Comparison of ENCODE assay signal across 18 cellular contexts in the genomic region with DNA sequence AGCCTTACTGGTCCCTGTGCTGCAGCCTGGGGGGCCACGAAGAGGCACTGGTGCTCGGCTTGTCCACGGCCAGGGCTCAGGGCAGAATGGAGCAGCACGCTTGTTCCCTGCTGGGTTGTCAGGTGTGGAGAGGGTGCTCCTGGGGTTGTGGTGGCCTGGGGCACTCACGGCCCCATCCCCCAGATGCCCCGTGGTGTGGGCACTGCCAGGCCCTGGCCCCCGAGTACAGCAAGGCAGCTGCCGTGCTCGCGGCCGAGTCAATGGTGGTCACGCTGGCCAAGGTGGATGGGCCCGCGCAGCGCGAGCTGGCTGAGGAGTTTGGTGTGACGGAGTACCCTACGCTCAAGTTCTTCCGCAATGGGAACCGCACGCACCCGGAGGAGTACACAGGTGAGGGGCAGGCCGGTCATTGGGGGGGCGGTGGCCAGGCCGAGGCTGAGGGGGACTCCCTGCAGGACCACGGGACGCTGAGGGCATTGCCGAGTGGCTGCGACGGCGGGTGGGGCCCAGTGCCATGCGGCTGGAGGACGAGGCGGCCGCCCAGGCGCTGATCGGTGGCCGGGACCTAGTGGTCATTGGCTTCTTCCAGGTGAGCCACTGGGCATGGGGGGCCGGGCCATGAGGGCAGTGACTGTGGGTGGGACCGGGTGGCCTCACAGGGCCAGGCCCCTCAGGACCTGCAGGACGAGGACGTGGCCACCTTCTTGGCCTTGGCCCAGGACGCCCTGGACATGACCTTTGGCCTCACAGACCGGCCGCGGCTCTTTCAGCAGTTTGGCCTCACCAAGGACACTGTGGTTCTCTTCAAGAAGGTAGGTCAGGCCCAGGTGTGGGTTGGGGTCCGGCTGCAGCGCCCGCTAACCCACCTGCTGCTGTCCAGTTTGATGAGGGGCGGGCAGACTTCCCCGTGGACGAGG. TPM values are rescaled to one million over a fixed set of nuclear protein-coding genes. Genes with fewer than 3 reads are reported as not detected.
A peak's percentile ranks its signal among the peaks of the same experiment; 100 is the strongest.
DNase-seq lines count a peak whose midpoint lies in the region; ATAC-seq, FAIRE-seq and TF ChIP-seq lines count a peak whose summit lies in the region.
"Had no signal": no experiment of that assay in that cellular context is flagged by ENCODE, and none has a peak within 500 bp of the region (broad histone marks: within the 10 kb centered on the region; RNA-seq: fewer than 3 reads in every experiment).

No MANE protein-coding gene starts in this region.

- H3K4me3 Mint-ChIP-seq in progenitor cell of endocrine pancreas (ENCODE audit: low read depth) (no peak overlapping the region), mesothelial cell of epicardium (no peak overlapping the region)

- no peaks in the 10 kb centered on the region for H3F3A ChIP-seq in DOHH2 (ENCODE audit: control insufficient read depth, insufficient read depth)

- H3K9me3 ChIP-seq in DOHH2 (ENCODE audit: control insufficient read depth, insufficient read depth, low read length), result no peaks in the 10 kb centered on the region
- no peaks in the 10 kb centered on the region for H3K9me3 ChIP-seq in K562 (replicated peaks; ENCODE audit: control insufficient read depth, insufficient read depth, low read depth, low read length)

- no peaks in the 10 kb centered on the region for H3K9me2 ChIP-seq in DOHH2 (replicated peaks; ENCODE audit: control insufficient read depth, low read length)

- TF ChIP-seq RAD21 in K562 (CRISPR knock-in tag; conservative IDR thresholded peaks at IDR 0.05 in 1 of 2, IDR thresholded peaks at IDR 0.05 in 1 of 2), result no peak

- FAIRE-seq in K562 (lab: Jason Lieb, UNC), result no peak
- FAIRE-seq: A204.1, D721Med, GM19239 had no signal

- H3K4me2 ChIP-seq in DOHH2 (ENCODE audit: low read length) (peak overlapping the region; percentile 11; the same call in 1 of the 2 replicates), K562 (ENCODE audit: insufficient read depth, low read length) (no peak overlapping the region)

- no peaks in the 10 kb centered on the region for H3K4me1 Mint-ChIP-seq in progenitor cell of endocrine pancreas (ENCODE audit: low read depth)
- H3K4me1 Mint-ChIP-seq in mesothelial cell of epicardium, result no peaks in the 10 kb centered on the region

- H3K36me3 Mint-ChIP-seq in progenitor cell of endocrine pancreas (ENCODE audit: insufficient read depth) (peaks cover 15% of the 10 kb centered on the region), mesothelial cell of epicardium (peaks cover 10% of the 10 kb centered on the region)

- peaks cover 9% of the 10 kb centered on the region for H3K4me1 ChIP-seq in DOHH2 (ENCODE audit: control insufficient read depth, low read length)
- H3K4me1 ChIP-seq in K562 (replicated peaks in 1 of 2; ENCODE audit: control insufficient read depth in 2 of 2, insufficient read depth in 2 of 2, low read length in 2 of 2), result peaks cover 0 to 60% of the 10 kb centered on the region in 2 experiments; a peak in 2 of 5 replicates

- H3K27ac Mint-ChIP-seq in progenitor cell of endocrine pancreas (peak overlapping the region; percentile 69), mesothelial cell of epicardium (no peak overlapping the region)

- no peak overlapping the region for H2AFZ ChIP-seq in K562 (ENCODE audit: low read depth, low read length)

- no peak for TF ChIP-seq POLR2A in K562 (conservative IDR thresholded peaks at IDR 0.05)

- H4K20me1 ChIP-seq in DOHH2 (ENCODE audit: control insufficient read depth, insufficient read depth, low read depth, low read length), result no peaks in the 10 kb centered on the region
- H4K20me1 ChIP-seq in K562 (replicated peaks; ENCODE audit: control insufficient read depth, insufficient read depth, low read length), result no peaks in the 10 kb centered on the region

- no peaks in the 10 kb centered on the region for H3K27me3 ChIP-seq in DOHH2 (ENCODE audit: control insufficient read depth, low read length)
- H3K27me3 ChIP-seq in K562 (ENCODE audit: control insufficient read depth in 2 of 2, insufficient read depth in 2 of 2, low read length in 2 of 2), result no peaks in the 10 kb centered on the region

- H3K79me2 ChIP-seq in DOHH2 (ENCODE audit: control insufficient read depth, low read length) (no peaks in the 10 kb centered on the region), K562 (ENCODE audit: control insufficient read depth, insufficient read depth, low read length) (no peaks in the 10 kb centered on the region)

- no peak for TF ChIP-seq EP300 in K562 (IDR thresholded peaks at IDR 0.05; ENCODE audit: low read length)

- H3K4me3 ChIP-seq in DOHH2 (ENCODE audit: low read length), result no peak overlapping the region
- no peak overlapping the region for H3K4me3 ChIP-seq in K562

- BruUV-seq in K562 (replicated peaks; lab: Mats Ljungman, UMichigan), result no TSS peak

- DNase-seq in K562 (ENCODE audit: extremely low read depth in 1 of 4, low spot score in 3 of 4) (no peak), progenitor cell of endocrine pancreas (ENCODE audit: low spot score, unreplicated experiment) (no peak), mesothelial cell of epicardium (ENCODE audit: low spot score in 2 of 2, unreplicated experiment in 2 of 2) (no peak)
- no peak for DNase-seq in activated CD4-positive, alpha-beta T cell treated with anti-CD3 and anti-CD28 coated beads, Interleukin-2, amount 50 U/mL, for 48 hours
- DNase-seq: GOT3, Kasumi-1, MM.1S, NCI-H1048, NCI-H1417 treated with DMSO at 0.1 percent for 48 hours, NCI-H187, NCI-H446 treated with DMSO at 0.1 percent for 48 hours, NCI-H526 treated with DMSO at 0.1 percent for 48 hours, Right ventricle myocardium superior had no signal

- H3K9ac ChIP-seq in K562 (ENCODE audit: insufficient read depth in 1 of 2, low read depth in 2 of 2, low read length in 2 of 2), result no peak overlapping the region

- in situ Hi-C loops in K562 (cut with MboI), result no loop called here

- CTCF ChIA-PET in K562 (lab: Yijun Ruan, JAX; ENCODE audit: low intra/inter-chr PET ratio), result no interaction called here

- H3K9me1 ChIP-seq in K562 (ENCODE audit: control insufficient read depth, insufficient read depth, low read length), result no peaks in the 10 kb centered on the region

- H3K36me3 ChIP-seq in DOHH2 (ENCODE audit: control insufficient read depth, low read length) (peaks cover 5% of the 10 kb centered on the region; the same call in 1 of the 2 replicates), K562 (ENCODE audit: control insufficient read depth, insufficient read depth, low read length) (peaks cover 29% of the 10 kb centered on the region; the same call in 1 of the 3 replicates)

- 90% methylated on average over 37 of the region's 52 CpGs for WGBS in K562 (ENCODE audit: insufficient coverage, low coverage, missing lambda C conversion rate)

- no peak for ATAC-seq in K562

- no peaks in the 10 kb centered on the region for H3K9me3 Mint-ChIP-seq in progenitor cell of endocrine pancreas (ENCODE audit: low read depth)
- no peaks in the 10 kb centered on the region for H3K9me3 Mint-ChIP-seq in mesothelial cell of epicardium

- POLR2A ChIA-PET in K562 (lab: Yijun Ruan, JAX), result interaction anchor here (0.6 to 1.4 kb wide), 3 partner anchors 18 to 296 kb away, joined by 3 to 4 read pairs (median 3); no protein-coding TSS in a partner anchor

- no peak for TF ChIP-seq CTCF in DOHH2 (IDR thresholded peaks at IDR 0.05; ENCODE audit: low read depth, low read length, poor library complexity, severe bottlenecking)
- no peak for TF ChIP-seq CTCF in K562 (IDR thresholded peaks at IDR 0.05 in 2 of 3, conservative IDR thresholded peaks at IDR 0.05 in 1 of 3; ENCODE audit: insufficient read depth in 2 of 3, low read depth in 1 of 3, low read length in 3 of 3)
- no peak for TF ChIP-seq CTCF in progenitor cell of endocrine pancreas (IDR thresholded peaks at IDR 0.05; ENCODE audit: unreplicated experiment)
- no peak for TF ChIP-seq CTCF in mesothelial cell of epicardium (IDR thresholded peaks at IDR 0.05; ENCODE audit: unreplicated experiment)

- H3K27ac ChIP-seq in DOHH2 (ENCODE audit: low read depth, low read length), result no peak overlapping the region
- no peak overlapping the region for H3K27ac ChIP-seq in K562 (ENCODE audit: extremely low read depth, low read depth, low read length)

- H3K27me3 Mint-ChIP-seq in progenitor cell of endocrine pancreas (peaks cover 3% of the 10 kb centered on the region), mesothelial cell of epicardium (ENCODE audit: low read depth) (peaks cover 22% of the 10 kb centered on the region)

- intact Hi-C loops in K562 (cut with micrococcal nuclease), result no loop called here

RNA-seq across cellular contexts. Expression of gene PDIA2, which starts 1.5 kb away (rescaled TPM):
- total RNA-seq in K562 (2011; cell fraction: chromatin; rRNA removed; ENCODE audit: low replicate concordance), result 5.5 and 10.4 TPM in 2 replicates
- total RNA-seq in K562 (2011; cell fraction: nucleolus; rRNA removed), result 5.5 and 6.5 TPM in 2 replicates
- 4.2 and 4.3 TPM in 2 replicates for total RNA-seq in K562 (2011; cell fraction: nucleoplasm; rRNA removed)
- total RNA-seq in K562 (2014; rRNA removed) (0.20 and 0.23 TPM in 2 replicates), K562 (2014; rRNA removed; fragmentation: Illumina TruSeq; extraction: Trizol) (not detected in 2 replicates), K562 (2015; rRNA removed; fragmentation: Illumina TruSeq; extraction: Trizol) (not detected in 2 replicates), K562 (2021) (0.58 and 0.67 TPM in 2 replicates), progenitor cell of endocrine pancreas (3.8 TPM in 2 replicates), mesothelial cell of epicardium (2.1 to 3.3 TPM (median 2.7 TPM) in 3 replicates)
- polyA plus RNA-seq in K562 (2011; rRNA removed) (0.92 and 1.0 TPM in 2 replicates), K562 (2014; fragmentation: Illumina TruSeq; extraction: Trizol) (0.13 and 0.19 TPM in 2 replicates), K562 (2014; fragmentation: Nextera tagmentation; extraction: Ambion mirVana) (not detected), K562 (2014; rRNA removed) (0.18 and 0.23 TPM in 2 replicates)
- 0.19 and 0.66 TPM in 2 replicates for polyA plus RNA-seq in K562 (2011; cell fraction: cytosol; rRNA removed)
- 9.1 and 13.2 TPM in 2 replicates for polyA plus RNA-seq in K562 (2011; cell fraction: nucleus; rRNA removed)
- polyA plus RNA-seq in K562 (2012), result 0.17 and 0.33 TPM in 2 replicates
- 0.15 TPM in 1 of 2 replicates, not detected in the other for polyA minus RNA-seq in K562 (2011; rRNA and poly(A)+ RNA removed)
- polyA minus RNA-seq in K562 (2011; cell fraction: cytosol; rRNA and poly(A)+ RNA removed), result not detected in 2 replicates
- polyA minus RNA-seq in K562 (2011; cell fraction: nucleus; rRNA and poly(A)+ RNA removed), result 0.81 and 1.2 TPM in 2 replicates

RNA-seq across cellular contexts. Expression of gene ARHGDIG, which starts 4.1 kb away (rescaled TPM):
- 2.2 and 9.2 TPM in 2 replicates for total RNA-seq in K562 (2011; cell fraction: chromatin; rRNA removed; ENCODE audit: low replicate concordance)
- total RNA-seq in K562 (2011; cell fraction: nucleolus; rRNA removed), result 6.4 and 8.8 TPM in 2 replicates
- total RNA-seq in K562 (2011; cell fraction: nucleoplasm; rRNA removed), result 4.1 and 5.6 TPM in 2 replicates
- total RNA-seq in K562 (2014; rRNA removed), result 0.64 and 2.2 TPM in 2 replicates
- 0.36 and 0.41 TPM in 2 replicates for total RNA-seq in K562 (2014; rRNA removed; fragmentation: Illumina TruSeq; extraction: Trizol)
- 0.19 and 0.40 TPM in 2 replicates for total RNA-seq in K562 (2015; rRNA removed; fragmentation: Illumina TruSeq; extraction: Trizol)
- total RNA-seq in K562 (2021), result 0.69 and 1.6 TPM in 2 replicates
- polyA plus RNA-seq in K562 (2011; rRNA removed), result 2.0 and 2.5 TPM in 2 replicates
- polyA plus RNA-seq in K562 (2011; cell fraction: cytosol; rRNA removed), result 3.0 and 6.0 TPM in 2 replicates
- 9.6 and 15.6 TPM in 2 replicates for polyA plus RNA-seq in K562 (2011; cell fraction: nucleus; rRNA removed)
- polyA plus RNA-seq in K562 (2012), result 0.71 and 0.74 TPM in 2 replicates
- 0.37 and 0.84 TPM in 2 replicates for polyA plus RNA-seq in K562 (2014; fragmentation: Illumina TruSeq; extraction: Trizol)
- not detected for polyA plus RNA-seq in K562 (2014; fragmentation: Nextera tagmentation; extraction: Ambion mirVana)
- polyA plus RNA-seq in K562 (2014; rRNA removed), result 0.86 and 1.8 TPM in 2 replicates
- polyA minus RNA-seq in K562 (2011; rRNA and poly(A)+ RNA removed), result 0.18 and 0.46 TPM in 2 replicates
- polyA minus RNA-seq in K562 (2011; cell fraction: cytosol; rRNA and poly(A)+ RNA removed), result 0.95 and 1.5 TPM in 2 replicates
- 0.78 and 1.6 TPM in 2 replicates for polyA minus RNA-seq in K562 (2011; cell fraction: nucleus; rRNA and poly(A)+ RNA removed)
- total RNA-seq in progenitor cell of endocrine pancreas, result 6.0 and 6.5 TPM in 2 replicates
- total RNA-seq in mesothelial cell of epicardium, result 3.6 to 4.8 TPM (median 4.7 TPM) in 3 replicates
- total RNA-seq: RPMI7951 had no signal

RNA-seq across cellular contexts. Expression of gene RGS11, which starts 8.7 kb away (rescaled TPM):
- total RNA-seq in K562 (2011; cell fraction: chromatin; rRNA removed; ENCODE audit: low replicate concordance), result 0.07 TPM in 1 of 2 replicates, not detected in the other
- not detected in 2 replicates for total RNA-seq in K562 (2011; cell fraction: nucleolus; rRNA removed)
- not detected in 2 replicates for total RNA-seq in K562 (2011; cell fraction: nucleoplasm; rRNA removed)
- total RNA-seq in K562 (2014; rRNA removed) (not detected in 2 replicates), K562 (2014; rRNA removed; fragmentation: Illumina TruSeq; extraction: Trizol) (not detected in 2 replicates), K562 (2015; rRNA removed; fragmentation: Illumina TruSeq; extraction: Trizol) (not detected in 2 replicates), K562 (2021) (not detected in 2 replicates), progenitor cell of endocrine pancreas (2.4 TPM in 2 replicates), mesothelial cell of epicardium (3.4 to 4.0 TPM (median 3.5 TPM) in 3 replicates)
- polyA plus RNA-seq in K562 (2011; rRNA removed) (not detected in 2 replicates), K562 (2014; fragmentation: Illumina TruSeq; extraction: Trizol) (not detected in 2 replicates), K562 (2014; fragmentation: Nextera tagmentation; extraction: Ambion mirVana) (not detected), K562 (2014; rRNA removed) (not detected in 2 replicates)
- not detected in 2 replicates for polyA plus RNA-seq in K562 (2011; cell fraction: cytosol; rRNA removed)
- polyA plus RNA-seq in K562 (2011; cell fraction: nucleus; rRNA removed), result not detected in 2 replicates
- polyA plus RNA-seq in K562 (2012), result not detected in 2 replicates
- not detected in 2 replicates for polyA minus RNA-seq in K562 (2011; rRNA and poly(A)+ RNA removed)
- polyA minus RNA-seq in K562 (2011; cell fraction: cytosol; rRNA and poly(A)+ RNA removed), result not detected in 2 replicates
- polyA minus RNA-seq in K562 (2011; cell fraction: nucleus; rRNA and poly(A)+ RNA removed), result not detected in 2 replicates
- total RNA-seq: RPMI7951 had no signal

RNA-seq across cellular contexts. Expression of gene FAM234A, which starts 49.8 kb away (rescaled TPM):
- total RNA-seq in K562 (2011; cell fraction: chromatin; rRNA removed; ENCODE audit: low replicate concordance), result 46.9 and 106 TPM in 2 replicates
- 85.9 and 102 TPM in 2 replicates for total RNA-seq in K562 (2011; cell fraction: nucleolus; rRNA removed)
- 71.8 and 74.9 TPM in 2 replicates for total RNA-seq in K562 (2011; cell fraction: nucleoplasm; rRNA removed)
- total RNA-seq in K562 (2014; rRNA removed) (19.5 and 19.6 TPM in 2 replicates), K562 (2014; rRNA removed; fragmentation: Illumina TruSeq; extraction: Trizol) (11.7 and 12.0 TPM in 2 replicates), K562 (2015; rRNA removed; fragmentation: Illumina TruSeq; extraction: Trizol) (15.0 and 15.3 TPM in 2 replicates), K562 (2021) (46.5 and 47.9 TPM in 2 replicates), progenitor cell of endocrine pancreas (127 and 129 TPM in 2 replicates), mesothelial cell of epicardium (133 to 137 TPM (median 137 TPM) in 3 replicates)
- polyA plus RNA-seq in K562 (2011; rRNA removed) (14.7 and 27.7 TPM in 2 replicates), K562 (2014; fragmentation: Illumina TruSeq; extraction: Trizol) (23.6 and 37.8 TPM in 2 replicates), K562 (2014; fragmentation: Nextera tagmentation; extraction: Ambion mirVana) (1 to 10 TPM; 1.0 to 1.6 TPM), K562 (2014; rRNA removed) (25.8 and 33.9 TPM in 2 replicates)
- 19.6 and 35.6 TPM in 2 replicates for polyA plus RNA-seq in K562 (2011; cell fraction: cytosol; rRNA removed)
- polyA plus RNA-seq in K562 (2011; cell fraction: nucleus; rRNA removed), result 51.2 and 61.8 TPM in 2 replicates
- polyA plus RNA-seq in K562 (2012), result 72.8 and 78.0 TPM in 2 replicates
- polyA minus RNA-seq in K562 (2011; rRNA and poly(A)+ RNA removed), result 8.6 and 9.1 TPM in 2 replicates
- polyA minus RNA-seq in K562 (2011; cell fraction: cytosol; rRNA and poly(A)+ RNA removed), result 21.1 and 25.8 TPM in 2 replicates
- polyA minus RNA-seq in K562 (2011; cell fraction: nucleus; rRNA and poly(A)+ RNA removed), result 17.0 and 21.4 TPM in 2 replicates

RNA-seq across cellular contexts. Expression of gene LUC7L, which starts 55.2 kb away (rescaled TPM):
- 467 and 776 TPM in 2 replicates for total RNA-seq in K562 (2011; cell fraction: chromatin; rRNA removed; ENCODE audit: low replicate concordance)
- 285 and 302 TPM in 2 replicates for total RNA-seq in K562 (2011; cell fraction: nucleolus; rRNA removed)
- 502 and 604 TPM in 2 replicates for total RNA-seq in K562 (2011; cell fraction: nucleoplasm; rRNA removed)
- total RNA-seq in K562 (2014; rRNA removed), result 78.8 and 80.9 TPM in 2 replicates
- 42.2 and 52.6 TPM in 2 replicates for total RNA-seq in K562 (2014; rRNA removed; fragmentation: Illumina TruSeq; extraction: Trizol)
- 65.9 and 66.1 TPM in 2 replicates for total RNA-seq in K562 (2015; rRNA removed; fragmentation: Illumina TruSeq; extraction: Trizol)
- total RNA-seq in K562 (2021), result 73.7 and 75.8 TPM in 2 replicates
- polyA plus RNA-seq in K562 (2011; rRNA removed), result 59.5 and 73.0 TPM in 2 replicates
- 25.2 and 40.6 TPM in 2 replicates for polyA plus RNA-seq in K562 (2011; cell fraction: cytosol; rRNA removed)
- 326 and 402 TPM in 2 replicates for polyA plus RNA-seq in K562 (2011; cell fraction: nucleus; rRNA removed)
- 48.8 and 69.8 TPM in 2 replicates for polyA plus RNA-seq in K562 (2012)
- 40.1 and 40.7 TPM in 2 replicates for polyA plus RNA-seq in K562 (2014; fragmentation: Illumina TruSeq; extraction: Trizol)
- 1 to 10 TPM; 1.7 to 5.4 TPM for polyA plus RNA-seq in K562 (2014; fragmentation: Nextera tagmentation; extraction: Ambion mirVana)
- polyA plus RNA-seq in K562 (2014; rRNA removed), result 93.3 and 106 TPM in 2 replicates
- 45.7 and 59.3 TPM in 2 replicates for polyA minus RNA-seq in K562 (2011; rRNA and poly(A)+ RNA removed)
- 25.7 and 26.1 TPM in 2 replicates for polyA minus RNA-seq in K562 (2011; cell fraction: cytosol; rRNA and poly(A)+ RNA removed)
- polyA minus RNA-seq in K562 (2011; cell fraction: nucleus; rRNA and poly(A)+ RNA removed), result 134 and 199 TPM in 2 replicates
- 229 and 230 TPM in 2 replicates for total RNA-seq in progenitor cell of endocrine pancreas
- 191 to 203 TPM (median 193 TPM) in 3 replicates for total RNA-seq in mesothelial cell of epicardium
